Comparison of ENCODE assay signal across 22 cellular contexts in genomic region chr2:177597759-177598158, GRCh38.
DNase-seq lines count a peak whose midpoint lies in the region; ATAC-seq and TF ChIP-seq lines count a peak whose summit lies in the region.
"Had no signal": no experiment of that assay in that cellular context is flagged by ENCODE, and none has a peak within 500 bp of the region (broad histone marks: within the 10 kb centered on the region; RNA-seq: fewer than 3 reads in every experiment).

No MANE protein-coding gene starts in this region.

- peaks cover 15% of the 10 kb centered on the region for H3K4me1 ChIP-seq in suprapubic skin

- H3K4me1 Mint-ChIP-seq in brain = peaks cover 43% of the 10 kb centered on the region

- TF ChIP-seq POLR2A in suprapubic skin (IDR thresholded peaks at IDR 0.05) = no peak

- TF ChIP-seq CTCF in brain (conservative IDR thresholded peaks at IDR 0.05) = no peak
- no peak for TF ChIP-seq CTCF in suprapubic skin (IDR thresholded peaks at IDR 0.05)

- no peaks in the 10 kb centered on the region for H3K27me3 ChIP-seq in suprapubic skin
- H3K27me3 ChIP-seq: BE2C, testis had no signal

- no peak for ATAC-seq in activated naive CD4-positive, alpha-beta T cell treated with anti-CD3 and anti-CD28 coated beads, Interleukin-2, amount 50 U/mL, for 72 hours
- ATAC-seq: activated CD8-positive, alpha-beta T cell treated with anti-CD3 and anti-CD28 coated beads, Interleukin-2, amount 10 ng/mL, durations not matched to agents 7 days and 5 days; Panc1 had no signal

- DNase-seq in NCI-H82 treated with DMSO at 0.1 percent for 48 hours (lab: John Stamatoyannopoulos, UW; ENCODE audit: unreplicated experiment) (peak; percentile 42), left kidney (ENCODE audit: low read depth, low spot score) (peak; percentile 50), suprapubic skin (ENCODE audit: low spot score in 2 of 2) (no peak), COR-L47 (lab: John Stamatoyannopoulos, UW) (no peak), inferior parietal cortex (ENCODE audit: extremely low spot score) (no peak)
- no peak for DNase-seq in activated naive CD4-positive, alpha-beta T cell treated with anti-CD3 and anti-CD28 coated beads, Interleukin-2, amount 50 U/mL, for 72 hours (ENCODE audit: low spot score in 2 of 2)
- DNase-seq: activated CD8-positive, alpha-beta T cell treated with anti-CD3 and anti-CD28 coated beads, Interleukin-2, amount 10 ng/mL, durations not matched to agents 7 days and 5 days; activated T-cell treated with anti-CD3 and anti-CD28 coated beads, Interleukin-2, amount 50 U/mL, for 48 hours; BE2C; brain microvascular endothelial cell; KG1; NCI-H526 treated with DMSO at 0.1 percent for 48 hours; occipital lobe; stimulated activated CD4-positive, alpha-beta T cell treated with anti-CD3 and anti-CD28 coated beads, Interleukin-4, amount 100 ng/mL, for 4 hours; stimulated activated CD8-positive, alpha-beta memory T cell treated with anti-CD3 and anti-CD28 coated beads, Interleukin-4, amount 100 ng/mL, for 48 hours; SW 1271 had no signal

- H3K27me3 Mint-ChIP-seq in brain = peaks cover 7% of the 10 kb centered on the region
- H3K27me3 Mint-ChIP-seq: dendritic cell treated with granulocyte-macrophage colony-stimulating factor and Interleukin-4, amounts not matched to agents 40 ng/mL and 50 ng/mL, for 4 days had no signal

- H3K27ac ChIP-seq in suprapubic skin = peak overlapping the region; percentile 24
- H3K27ac ChIP-seq: brain microvascular endothelial cell, skin epidermis had no signal

- peak overlapping the region in 2 of 5 experiments; percentile 42 to 46 for H3K4me3 Mint-ChIP-seq in brain
- H3K4me3 Mint-ChIP-seq: activated CD8-positive, alpha-beta T cell treated with anti-CD3 and anti-CD28 coated beads, Interleukin-2, amount 10 ng/mL, durations not matched to agents 7 days and 5 days; activated naive CD8-positive, alpha-beta T cell; dendritic cell treated with granulocyte-macrophage colony-stimulating factor and Interleukin-4, amounts not matched to agents 40 ng/mL and 50 ng/mL, for 4 days had no signal

- TF ChIP-seq EP300 in suprapubic skin (IDR thresholded peaks at IDR 0.05) = no peak

- H3K36me3 ChIP-seq in suprapubic skin = no peaks in the 10 kb centered on the region
- H3K36me3 ChIP-seq: BE2C, brain microvascular endothelial cell had no signal

- H3K9me3 ChIP-seq in suprapubic skin = no peaks in the 10 kb centered on the region
- H3K9me3 ChIP-seq: BE2C, testis had no signal

- H3K9me3 Mint-ChIP-seq in brain = peaks cover 0 to 7% (median 3%) of the 10 kb centered on the region in 5 experiments
- no peaks in the 10 kb centered on the region for H3K9me3 Mint-ChIP-seq in activated naive CD4-positive, alpha-beta T cell treated with anti-CD3 and anti-CD28 coated beads, Interleukin-2, amount 50 U/mL, for 72 hours
- H3K9me3 Mint-ChIP-seq: dendritic cell treated with granulocyte-macrophage colony-stimulating factor and Interleukin-4, amounts not matched to agents 40 ng/mL and 50 ng/mL, for 4 days had no signal

- no peak overlapping the region for H3K4me3 ChIP-seq in suprapubic skin
- H3K4me3 ChIP-seq: skin epidermis, testis had no signal

- 44% methylated on average over 6 of the region's 6 CpGs for WGBS in suprapubic skin

- H3K27ac Mint-ChIP-seq in brain = peak overlapping the region; percentile 36 to 91 (median 39)
- H3K27ac Mint-ChIP-seq in activated naive CD4-positive, alpha-beta T cell treated with anti-CD3 and anti-CD28 coated beads, Interleukin-2, amount 50 U/mL, for 72 hours = no peak overlapping the region
- H3K27ac Mint-ChIP-seq: activated CD8-positive, alpha-beta T cell treated with anti-CD3 and anti-CD28 coated beads, Interleukin-2, amount 10 ng/mL, durations not matched to agents 7 days and 5 days; activated naive CD8-positive, alpha-beta T cell; dendritic cell treated with granulocyte-macrophage colony-stimulating factor and Interleukin-4, amounts not matched to agents 40 ng/mL and 50 ng/mL, for 4 days had no signal

- no peaks in the 10 kb centered on the region for H3K36me3 Mint-ChIP-seq in brain
- H3K36me3 Mint-ChIP-seq in activated naive CD4-positive, alpha-beta T cell treated with anti-CD3 and anti-CD28 coated beads, Interleukin-2, amount 50 U/mL, for 72 hours = no peaks in the 10 kb centered on the region

Comparison
In these comparisons a context has a peak if more than half of its experiments do, and no peak if none do; other contexts are left out.
1. DNase-seq: peak in NCI-H82 treated with DMSO at 0.1 percent for 48 hours (single experiment) and left kidney (single experiment); none in suprapubic skin (0 of 2), activated naive CD4-positive, alpha-beta T cell treated with anti-CD3 and anti-CD28 coated beads, Interleukin-2, amount 50 U/mL, for 72 hours (0 of 2), COR-L47 (single experiment) and inferior parietal cortex (single experiment).
2. H3K27ac Mint-ChIP-seq: peak in brain (5 of 5); none in activated naive CD4-positive, alpha-beta T cell treated with anti-CD3 and anti-CD28 coated beads, Interleukin-2, amount 50 U/mL, for 72 hours (0 of 2).